28 cellular contexts compared by ENCODE assay signal in the genomic region with DNA sequence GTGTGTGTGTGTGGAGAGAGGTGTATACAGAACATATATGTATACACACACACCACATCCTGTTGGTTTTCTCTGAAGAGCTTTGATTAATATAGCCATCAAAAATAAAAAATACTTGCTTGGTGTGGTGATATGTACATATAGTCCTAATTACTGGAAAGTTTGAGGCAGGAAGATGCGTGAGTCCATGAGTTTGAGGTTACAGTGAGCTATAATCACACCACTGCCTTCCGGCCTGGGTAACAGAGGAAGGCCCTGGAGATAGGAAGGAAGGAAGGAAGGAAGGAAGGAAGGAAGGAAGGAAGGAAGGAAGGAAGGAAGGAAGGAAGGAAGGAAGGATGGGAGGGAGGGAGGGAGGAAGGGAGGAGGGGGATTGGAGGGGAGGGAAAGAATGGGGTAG.
"Had no signal": no experiment of that assay in that cellular context is flagged by ENCODE, and none has a peak within 500 bp of the region (broad histone marks: within the 10 kb centered on the region; RNA-seq: fewer than 3 reads in every experiment).

No MANE protein-coding gene starts in this region.

- DNase-seq: stimulated activated CD4-positive, alpha-beta T cell treated with anti-CD3 and anti-CD28 coated beads, Interleukin-2, amount 100 ng/mL, for 48 hours; stimulated activated CD4-positive, alpha-beta T cell treated with anti-CD3 and anti-CD28 coated beads, Interleukin-4, amount 100 ng/mL, for 1 hour; stimulated activated CD4-positive, alpha-beta T cell treated with anti-CD3 and anti-CD28 coated beads, Interleukin-4, amount 100 ng/mL, for 24 hours; stimulated activated CD4-positive, alpha-beta T cell treated with anti-CD3 and anti-CD28 coated beads, Interleukin-4, amount 100 ng/mL, for 4 hours; stimulated activated CD8-positive, alpha-beta memory T cell treated with anti-CD3 and anti-CD28 coated beads, Interleukin-4, amount 100 ng/mL, for 48 hours; stimulated activated naive B cell treated with anti-CD40 and anti-IgM and Interleukin-4, amounts not matched to agents 10 μg/mL and 1 μg/mL and 100 μg/mL, for 72 hours; stimulated activated naive CD4-positive, alpha-beta T cell; stimulated activated naive CD4-positive, alpha-beta T cell treated with Interleukin-2 at 50 U/mL for 16 hours; stimulated activated naive CD8-positive, alpha-beta T cell treated with anti-CD3 and anti-CD28 coated beads, Interleukin-15, amount 100 ng/mL, for 72 hours; stimulated activated naive CD8-positive, alpha-beta T cell treated with anti-CD3 and anti-CD28 coated beads, Interleukin-15, Interleukin-2, amounts not matched to agents 100 U/mL and 50 U/mL, for 24 hours; stomach; substantia nigra; testis; thyroid gland; tibial artery; transverse colon; trophoblast cell; upper lobe of left lung; upper lobe of right lung; uterus had no signal

- H3K9me3 Mint-ChIP-seq: stimulated activated naive B cell treated with anti-CD40 and anti-IgM and Interleukin-4, amounts not matched to agents 10 μg/mL and 1 μg/mL and 100 μg/mL, for 72 hours; stimulated activated naive CD8-positive, alpha-beta T cell treated with anti-CD3 and anti-CD28 coated beads, Interleukin-15, amount 100 ng/mL, for 72 hours; stimulated activated naive CD8-positive, alpha-beta T cell treated with anti-CD3 and anti-CD28 coated beads, Interleukin-15, Interleukin-2, amounts not matched to agents 100 ng/mL and 50 ng/mL, for 24 hours; type B pancreatic cell had no signal

- H3K27me3 ChIP-seq: stomach, suprapubic skin, testis, thyroid gland, tibial artery, tibial nerve, transverse colon, upper lobe of left lung, upper lobe of right lung, uterus, vagina had no signal

- H3K9me3 ChIP-seq: stomach, suprapubic skin, testis, thoracic aorta, thyroid gland, tibial artery, tibial nerve, transverse colon, upper lobe of left lung, upper lobe of right lung, uterus, vagina had no signal

- H3K27ac Mint-ChIP-seq: stimulated activated effector memory CD8-positive, alpha-beta T cell treated with anti-CD3 and anti-CD28 coated beads, Interleukin-12 subunit alpha, Interleukin-12 subunit beta, amount 100 ng/mL, for 72 hours; stimulated activated memory B cell treated with anti-CD40 and anti-IgM and Interleukin-4, amounts not matched to agents 10 μg/mL and 1 μg/mL and 100 μg/mL, for 72 hours; stimulated activated naive B cell treated with anti-CD40 and anti-IgM and Interleukin-4, amounts not matched to agents 10 μg/mL and 1 μg/mL and 100 μg/mL, for 72 hours; stimulated activated naive CD8-positive, alpha-beta T cell treated with anti-CD3 and anti-CD28 coated beads, Interleukin-15, amount 100 ng/mL, for 72 hours; stimulated activated naive CD8-positive, alpha-beta T cell treated with anti-CD3 and anti-CD28 coated beads, Interleukin-15, Interleukin-2, amounts not matched to agents 100 ng/mL and 50 ng/mL, for 24 hours; type B pancreatic cell had no signal

- H3K4me3 Mint-ChIP-seq: stimulated activated effector memory CD8-positive, alpha-beta T cell treated with anti-CD3 and anti-CD28 coated beads, Interleukin-12 subunit alpha, Interleukin-12 subunit beta, amount 100 ng/mL, for 72 hours; stimulated activated memory B cell treated with anti-CD40 and anti-IgM and Interleukin-4, amounts not matched to agents 10 μg/mL and 1 μg/mL and 100 μg/mL, for 72 hours; stimulated activated naive B cell treated with anti-CD40 and anti-IgM and Interleukin-4, amounts not matched to agents 10 μg/mL and 1 μg/mL and 100 μg/mL, for 72 hours; stimulated activated naive CD8-positive, alpha-beta T cell treated with anti-CD3 and anti-CD28 coated beads, Interleukin-15, amount 100 ng/mL, for 72 hours; stimulated activated naive CD8-positive, alpha-beta T cell treated with anti-CD3 and anti-CD28 coated beads, Interleukin-15, Interleukin-2, amounts not matched to agents 100 ng/mL and 50 ng/mL, for 24 hours; type B pancreatic cell had no signal

- H3K36me3 ChIP-seq: stomach, suprapubic skin, thoracic aorta, thyroid gland, tibial artery, tibial nerve, transverse colon, upper lobe of left lung, upper lobe of right lung, uterus, vagina had no signal

- H3K36me3 Mint-ChIP-seq: stimulated activated effector memory CD8-positive, alpha-beta T cell treated with anti-CD3 and anti-CD28 coated beads, Interleukin-12 subunit alpha, Interleukin-12 subunit beta, amount 100 ng/mL, for 72 hours; stimulated activated memory B cell treated with anti-CD40 and anti-IgM and Interleukin-4, amounts not matched to agents 10 μg/mL and 1 μg/mL and 100 μg/mL, for 72 hours; stimulated activated naive B cell treated with anti-CD40 and anti-IgM and Interleukin-4, amounts not matched to agents 10 μg/mL and 1 μg/mL and 100 μg/mL, for 72 hours; type B pancreatic cell had no signal

- H3K4me1 ChIP-seq: stomach, suprapubic skin, testis, thyroid gland, tibial artery, tibial nerve, transverse colon, upper lobe of left lung, upper lobe of right lung, uterus, vagina had no signal

- H3K4me3 ChIP-seq: stomach, suprapubic skin, testis, thoracic aorta, thyroid gland, tibial artery, tibial nerve, transverse colon, upper lobe of left lung, upper lobe of right lung, uterus, vagina had no signal

- H3K27ac ChIP-seq: stomach, suprapubic skin, testis, thoracic aorta, thyroid gland, tibial artery, tibial nerve, transverse colon, upper lobe of left lung, upper lobe of right lung, uterus, vagina had no signal

- ATAC-seq: stimulated activated effector memory CD8-positive, alpha-beta T cell treated with anti-CD3 and anti-CD28 coated beads, Interleukin-12 subunit alpha, Interleukin-12 subunit beta, amount 100 ng/mL, for 72 hours; stimulated activated memory B cell treated with anti-CD40 and anti-IgM and Interleukin-4, amounts not matched to agents 10 μg/mL and 1 μg/mL and 100 μg/mL, for 72 hours; stimulated activated naive B cell treated with anti-CD40 and anti-IgM and Interleukin-4, amounts not matched to agents 10 μg/mL and 1 μg/mL and 100 μg/mL, for 72 hours; stimulated activated naive CD8-positive, alpha-beta T cell treated with anti-CD3 and anti-CD28 coated beads, Interleukin-15, amount 100 ng/mL, for 72 hours; stimulated activated naive CD8-positive, alpha-beta T cell treated with anti-CD3 and anti-CD28 coated beads, Interleukin-15, Interleukin-2, amounts not matched to agents 100 U/mL and 50 U/mL, for 24 hours; upper lobe of right lung had no signal

- H3K4me1 Mint-ChIP-seq: stimulated activated effector memory CD8-positive, alpha-beta T cell treated with anti-CD3 and anti-CD28 coated beads, Interleukin-12 subunit alpha, Interleukin-12 subunit beta, amount 100 ng/mL, for 72 hours; stimulated activated memory B cell treated with anti-CD40 and anti-IgM and Interleukin-4, amounts not matched to agents 10 μg/mL and 1 μg/mL and 100 μg/mL, for 72 hours; stimulated activated naive B cell treated with anti-CD40 and anti-IgM and Interleukin-4, amounts not matched to agents 10 μg/mL and 1 μg/mL and 100 μg/mL, for 72 hours; stimulated activated naive CD8-positive, alpha-beta T cell treated with anti-CD3 and anti-CD28 coated beads, Interleukin-15, amount 100 ng/mL, for 72 hours had no signal
